11 cellular contexts compared by ENCODE assay signal in genomic region chr13:74945637-74946036, GRCh38.
"Had no signal": no experiment of that assay in that cellular context is flagged by ENCODE, and none has a peak within 500 bp of the region (broad histone marks: within the 10 kb centered on the region; RNA-seq: fewer than 3 reads in every experiment).

No MANE protein-coding gene starts in this region.

- H3K4me1 Mint-ChIP-seq: GM23338, H9 had no signal

- H2AFZ ChIP-seq: GM23248, GM23338 had no signal

- H3K4me3 Mint-ChIP-seq: GM23338, H9, HFFc6 had no signal

- H3K27ac ChIP-seq: GM23248 had no signal

- H3K27ac Mint-ChIP-seq: GM23338, H9, HFFc6 had no signal

- H3K4me2 ChIP-seq: GM23338 had no signal

- H3K4me1 ChIP-seq: HAP-1 had no signal

- ATAC-seq: GM23338, HCT116 had no signal

- H3K9me3 ChIP-seq: HAP-1 had no signal

- H3K9ac ChIP-seq: GM23248 had no signal

- H3K36me3 ChIP-seq: HAP-1 had no signal

- H3K4me3 ChIP-seq: GM23248, GM23338, HAP-1 had no signal

- DNase-seq: GM23248, GOT3, H7, H9, HCEC 1CT, HFFc6 had no signal

- FAIRE-seq: H1, H54 had no signal
